11 cellular contexts compared by ENCODE assay signal in genomic region chr2:166727105-166727504, GRCh38.
DNase-seq lines count a peak whose midpoint lies in the region; ATAC-seq and TF ChIP-seq lines count a peak whose summit lies in the region.
"Had no signal": no experiment of that assay in that cellular context is flagged by ENCODE, and none has a peak within 500 bp of the region (broad histone marks: within the 10 kb centered on the region; RNA-seq: fewer than 3 reads in every experiment).

No MANE protein-coding gene starts in this region.

- H3K36me3 ChIP-seq in BLaER1 treated with 17β-estradiol and CSF1 and Interleukin-3, amounts not matched to agents 10 nM and 100 nM = no peaks in the 10 kb centered on the region; a peak in 1 of 22 replicates
- no peaks in the 10 kb centered on the region for H3K36me3 ChIP-seq in right atrium auricular region

- H3K9me3 ChIP-seq in BLaER1 treated with 17β-estradiol and CSF1 and Interleukin-3, amounts not matched to agents 10 nM and 100 nM (replicated peaks in 1 of 11) = peaks cover 22 to 82% (median 60%) of the 10 kb centered on the region in 11 experiments
- no peaks in the 10 kb centered on the region for H3K9me3 ChIP-seq in right atrium auricular region

- H3K27ac Mint-ChIP-seq in stimulated activated naive CD8-positive, alpha-beta T cell treated with anti-CD3 and anti-CD28 coated beads, Interleukin-15, amount 100 ng/mL, for 72 hours = no peak overlapping the region

- H3K27me3 Mint-ChIP-seq in stimulated activated naive CD8-positive, alpha-beta T cell treated with anti-CD3 and anti-CD28 coated beads, Interleukin-15, amount 100 ng/mL, for 72 hours = no peaks in the 10 kb centered on the region

- no peaks in the 10 kb centered on the region for H3K27me3 ChIP-seq in BLaER1 treated with 17β-estradiol and CSF1 and Interleukin-3, amounts not matched to agents 10 nM and 100 nM
- H3K27me3 ChIP-seq in right atrium auricular region = no peaks in the 10 kb centered on the region

- H3K4me3 ChIP-seq in BLaER1 treated with 17β-estradiol and CSF1 and Interleukin-3, amounts not matched to agents 10 nM and 100 nM = no peak overlapping the region
- no peak overlapping the region for H3K4me3 ChIP-seq in right atrium auricular region
- H3K4me3 ChIP-seq: SK-N-MC had no signal

- no peak overlapping the region for H3K9ac ChIP-seq in BLaER1 treated with 17β-estradiol and CSF1 and Interleukin-3, amounts not matched to agents 10 nM and 100 nM

- H3K4me2 ChIP-seq in BLaER1 treated with 17β-estradiol and CSF1 and Interleukin-3, amounts not matched to agents 10 nM and 100 nM = peak overlapping the region; percentile 14 to 55 (median 45); a peak in 18 of 22 replicates

- peak overlapping the region in 10 of 11 experiments; percentile 4 to 59 (median 54); a peak in 17 of 22 replicates for H3K27ac ChIP-seq in BLaER1 treated with 17β-estradiol and CSF1 and Interleukin-3, amounts not matched to agents 10 nM and 100 nM
- no peak overlapping the region for H3K27ac ChIP-seq in right atrium auricular region
- H3K27ac ChIP-seq: SK-N-MC had no signal

- TF ChIP-seq CTCF in right atrium auricular region (IDR thresholded peaks at IDR 0.05) = no peak

- H3K4me1 ChIP-seq in BLaER1 treated with 17β-estradiol and CSF1 and Interleukin-3, amounts not matched to agents 10 nM and 100 nM = peaks cover 11 to 44% (median 32%) of the 10 kb centered on the region in 10 experiments
- no peaks in the 10 kb centered on the region for H3K4me1 ChIP-seq in right atrium auricular region

- no peaks in the 10 kb centered on the region for H4K20me1 ChIP-seq in BLaER1 treated with 17β-estradiol and CSF1 and Interleukin-3, amounts not matched to agents 10 nM and 100 nM

- no peaks in the 10 kb centered on the region for H3K4me1 Mint-ChIP-seq in stimulated activated naive CD8-positive, alpha-beta T cell treated with anti-CD3 and anti-CD28 coated beads, Interleukin-15, amount 100 ng/mL, for 72 hours

- H3K4me3 Mint-ChIP-seq in stimulated activated naive CD8-positive, alpha-beta T cell treated with anti-CD3 and anti-CD28 coated beads, Interleukin-15, amount 100 ng/mL, for 72 hours = no peak overlapping the region

- DNase-seq in right atrium auricular region (ENCODE audit: low spot score) (no peak), NCI-H1417 (lab: John Stamatoyannopoulos, UW) (no peak), mucosa of gallbladder (ENCODE audit: low spot score) (no peak)
- DNase-seq in stimulated activated naive CD8-positive, alpha-beta T cell treated with anti-CD3 and anti-CD28 coated beads, Interleukin-15, amount 100 ng/mL, for 72 hours = no peak
- DNase-seq: kidney; stimulated activated CD4-positive, alpha-beta T cell treated with anti-CD3 and anti-CD28 coated beads, Interleukin-4, amount 100 ng/mL, for 4 hours had no signal

- peaks cover 0 to 18% of the 10 kb centered on the region in 2 donors for H3K9me3 Mint-ChIP-seq in stimulated activated naive CD8-positive, alpha-beta T cell treated with anti-CD3 and anti-CD28 coated beads, Interleukin-15, amount 100 ng/mL, for 72 hours

- peak; percentile 99 for ATAC-seq in GM19351 (IDR thresholded peaks at IDR 0.05; ENCODE audit: unreplicated experiment)
- ATAC-seq in HG02840 (IDR thresholded peaks at IDR 0.05; ENCODE audit: low FRiP score, unreplicated experiment) = peak; percentile 82
- ATAC-seq in HG03558 (IDR thresholded peaks at IDR 0.05; ENCODE audit: extremely low read depth, unreplicated experiment) = peak; percentile 95
- ATAC-seq in stimulated activated naive CD8-positive, alpha-beta T cell treated with anti-CD3 and anti-CD28 coated beads, Interleukin-15, amount 100 ng/mL, for 72 hours = no peak

Comparison
In these comparisons a context has a peak if more than half of its experiments do, and no peak if none do; other contexts are left out.
1. H3K27ac ChIP-seq: peak in BLaER1 treated with 17β-estradiol and CSF1 and Interleukin-3, amounts not matched to agents 10 nM and 100 nM (10 of 11); none in right atrium auricular region (0 of 2).